Comparison of ENCODE assay signal across 11 cellular contexts in genomic region chr6:13911337-13911736, GRCh38.
"Had no signal": no experiment of that assay in that cellular context is flagged by ENCODE, and none has a peak within 500 bp of the region (broad histone marks: within the 10 kb centered on the region; RNA-seq: fewer than 3 reads in every experiment).

No MANE protein-coding gene starts in this region.

- H3K4me3 ChIP-seq: GM23248, GM23338, HAP-1 had no signal

- H3K4me1 ChIP-seq: HAP-1 had no signal

- H3K4me2 ChIP-seq: GM23338 had no signal

- H2AFZ ChIP-seq: GM23248, GM23338 had no signal

- H3K9me3 ChIP-seq: HAP-1 had no signal

- H3K36me3 ChIP-seq: HAP-1 had no signal

- H3K9ac ChIP-seq: GM23248 had no signal

- H3K27ac ChIP-seq: GM23248 had no signal

- DNase-seq: GM23248, GOT3, H7, H9, HCEC 1CT, HFFc6 had no signal

- FAIRE-seq: H1, H54 had no signal

- ATAC-seq: GM23338, HCT116 had no signal
